1 cellular context compared by ENCODE assay signal in genomic region chr1:24923485-24924113, GRCh38.
TF ChIP-seq lines count a peak whose summit lies in the region.

No MANE protein-coding gene starts in this region.

TF ChIP-seq in GM12878, 131 proteins besides CTCF, POLR2A, EP300 and RAD21 (continued from another document and continues in another):
- no peak; the same call in 1 of the 2 replicates for TF ChIP-seq NR2F1 (conservative IDR thresholded peaks at IDR 0.05)
- TF ChIP-seq MEF2B (IDR thresholded peaks at IDR 0.05; ENCODE audit: partially characterized antibody, poor library complexity, severe bottlenecking) = peak; percentile 98
- TF ChIP-seq CREM (IDR thresholded peaks at IDR 0.05; ENCODE audit: low read depth) = no peak
- no peak for TF ChIP-seq CHD1 (IDR thresholded peaks at IDR 0.05; ENCODE audit: low read depth, low read length)
- TF ChIP-seq MYB (IDR thresholded peaks at IDR 0.05; ENCODE audit: borderline replicate concordance, low read depth, low read length) = 0 out of 2 replicates have a peak, but pooled peaks have one; percentile 35
- TF ChIP-seq USF2 (IDR thresholded peaks at IDR 0.05; ENCODE audit: borderline replicate concordance, low read depth, low read length) = no peak
- peak; percentile 62; the same call in 1 of the 2 replicates for TF ChIP-seq ZBED1 (IDR thresholded peaks at IDR 0.05; ENCODE audit: borderline replicate concordance)
- TF ChIP-seq ASH2L (IDR thresholded peaks at IDR 0.05; ENCODE audit: borderline replicate concordance, low read depth) = no peak
- peak; percentile 28 for TF ChIP-seq SKIL (IDR thresholded peaks at IDR 0.05; ENCODE audit: low read depth, poor library complexity, severe bottlenecking)
- no peak for TF ChIP-seq ZNF622 (IDR thresholded peaks at IDR 0.05)
- TF ChIP-seq E2F4 (IDR thresholded peaks at IDR 0.05; ENCODE audit: low read depth, low read length) = no peak
- TF ChIP-seq YY1 (IDR thresholded peaks at IDR 0.05; ENCODE audit: low read depth, low read length) = no peak
- TF ChIP-seq NKRF (conservative IDR thresholded peaks at IDR 0.05) = 0 out of 2 replicates have a peak, but pooled peaks have one; percentile 23
- TF ChIP-seq IRF3 (IDR thresholded peaks at IDR 0.05) = no peak
- TF ChIP-seq CEBPB (IDR thresholded peaks at IDR 0.05; ENCODE audit: borderline replicate concordance in 1 of 2, low read depth in 2 of 2, low read length in 2 of 2) = no peak
- TF ChIP-seq ATF7 (IDR thresholded peaks at IDR 0.05; ENCODE audit: low read depth) = no peak; the same call in 1 of the 2 replicates
- no peak for TF ChIP-seq WRNIP1 (IDR thresholded peaks at IDR 0.05; ENCODE audit: borderline replicate concordance, low read depth, low read length)
- TF ChIP-seq CUX1 (IDR thresholded peaks at IDR 0.05; ENCODE audit: insufficient replicate concordance, low read depth, low read length) = no peak
- TF ChIP-seq HCFC1 (IDR thresholded peaks at IDR 0.05; ENCODE audit: low read length) = no peak
- peak; percentile 77 for TF ChIP-seq GATAD2B (conservative IDR thresholded peaks at IDR 0.05; ENCODE audit: low read depth)
- no peak for TF ChIP-seq ZZZ3 (IDR thresholded peaks at IDR 0.05; ENCODE audit: control insufficient read depth, insufficient read length, low read depth)
- no peak for TF ChIP-seq ZBTB11 (CRISPR knock-in tag; IDR thresholded peaks at IDR 0.05)
- no peak for TF ChIP-seq SUZ12 (IDR thresholded peaks at IDR 0.05; ENCODE audit: unreplicated experiment)
- TF ChIP-seq TAF1 (IDR thresholded peaks at IDR 0.05; ENCODE audit: borderline replicate concordance, low read depth, low read length) = no peak
- TF ChIP-seq TARDBP (IDR thresholded peaks at IDR 0.05; ENCODE audit: borderline replicate concordance) = no peak
- peak; percentile 28; the same call in 1 of the 2 replicates for TF ChIP-seq MAX (IDR thresholded peaks at IDR 0.05; ENCODE audit: low read depth, low read length)
- no peak for TF ChIP-seq MTA3 (IDR thresholded peaks at IDR 0.05; ENCODE audit: borderline replicate concordance, low read length)
- TF ChIP-seq RBBP5 (conservative IDR thresholded peaks at IDR 0.05) = no peak
- TF ChIP-seq NFYA (IDR thresholded peaks at IDR 0.05; ENCODE audit: borderline replicate concordance, low read depth, low read length) = no peak
- TF ChIP-seq JUND (IDR thresholded peaks at IDR 0.05; ENCODE audit: low read depth, low read length) = no peak
- no peak for TF ChIP-seq LARP7 (IDR thresholded peaks at IDR 0.05)
- no peak for TF ChIP-seq SIX5 (IDR thresholded peaks at IDR 0.05; ENCODE audit: low read depth, low read length, severe bottlenecking)
- TF ChIP-seq STAT1 (conservative IDR thresholded peaks at IDR 0.05) = 0 out of 2 replicates have a peak, but pooled peaks have one; percentile 33
- TF ChIP-seq RELB (IDR thresholded peaks at IDR 0.05; ENCODE audit: low read depth) = peak; percentile 68; the same call in 1 of the 2 replicates
- peak; percentile 75 for TF ChIP-seq IKZF1 (conservative IDR thresholded peaks at IDR 0.05)
- no peak for TF ChIP-seq SMAD5 (IDR thresholded peaks at IDR 0.05; ENCODE audit: low read depth)
- TF ChIP-seq IKZF2 (IDR thresholded peaks at IDR 0.05) = peak; percentile 14 to 72; a peak in 2 of 4 replicates
- peak; percentile 70; the same call in 1 of the 2 replicates for TF ChIP-seq PAX5 (IDR thresholded peaks at IDR 0.05; ENCODE audit: borderline replicate concordance, low read depth, low read length)
- TF ChIP-seq TCF12 (IDR thresholded peaks at IDR 0.05; ENCODE audit: low read depth, low read length) = peak; percentile 59; the same call in 1 of the 2 replicates
- TF ChIP-seq NRF1 (conservative IDR thresholded peaks at IDR 0.05; ENCODE audit: low read depth, low read length) = no peak
